ENCODE assay signal across 13 cellular contexts in genomic region chr12:1949771-1950470, GRCh38. TPM values are rescaled to one million over a fixed set of nuclear protein-coding genes. Genes with fewer than 3 reads are reported as not detected.
DNase-seq lines count a peak whose midpoint lies in the region; ATAC-seq, FAIRE-seq and TF ChIP-seq lines count a peak whose summit lies in the region.
"Had no signal": no experiment of that assay in that cellular context is flagged by ENCODE, and none has a peak within 500 bp of the region (broad histone marks: within the 10 kb centered on the region; RNA-seq: fewer than 3 reads in every experiment).

No MANE protein-coding gene starts in this region.

- no peak overlapping the region for H3K4me3 Mint-ChIP-seq in H9
- H3K4me3 Mint-ChIP-seq: B cell had no signal

- no peak overlapping the region for H3K18ac ChIP-seq in H9 (ENCODE audit: insufficient read length, low read depth, low read length)

- H3K9ac ChIP-seq in H9 (ENCODE audit: extremely low read depth, insufficient read length, low read length): no peak overlapping the region
- no peak overlapping the region for H3K9ac ChIP-seq in kidney (ENCODE audit: low read length in 2 of 2)
- no peak overlapping the region for H3K9ac ChIP-seq in rectal smooth muscle tissue (ENCODE audit: low read length)
- H3K9ac ChIP-seq in PC-3 (ENCODE audit: low read length): no peak overlapping the region

- H3K79me1 ChIP-seq in H9 (ENCODE audit: insufficient read depth, low read depth, low read length, poor library complexity, severe bottlenecking): no peaks in the 10 kb centered on the region

- no peak overlapping the region for H3K23ac ChIP-seq in H9 (ENCODE audit: insufficient read length, low read depth, low read length)

- peaks cover 10 to 15% of the 10 kb centered on the region in 2 experiments for H3K4me1 Mint-ChIP-seq in H9
- H3K4me1 Mint-ChIP-seq: B cell had no signal

- H2AK5ac ChIP-seq in H9 (ENCODE audit: insufficient read length, low read length): no peak overlapping the region

- H4K8ac ChIP-seq in H9 (replicated peaks; ENCODE audit: insufficient read length, low read depth, low read length): no peak overlapping the region

- ATAC-seq in PC-3 (no peak), GM21360 (IDR thresholded peaks at IDR 0.05; ENCODE audit: unreplicated experiment) (no peak)

- peaks cover 7% of the 10 kb centered on the region in 2 experiments for H3K9me3 Mint-ChIP-seq in H9

- no peak overlapping the region for H4K91ac ChIP-seq in H9 (ENCODE audit: insufficient read length, low read depth, low read length)

- CTCF ChIA-PET in PC-3 (lab: Charles Lee): interaction anchor here (1.0 kb wide), 1 partner anchor 159 kb away, joined by 3 read pairs; no protein-coding TSS in a partner anchor
- CTCF ChIA-PET in HEK293T (lab: Yijun Ruan, JAX): interaction anchor here (1.8 kb wide), 1 partner anchor 10 kb away, joined by 6 read pairs; no protein-coding TSS in a partner anchor

- no peak overlapping the region for H3K4ac ChIP-seq in H9 (ENCODE audit: low read depth, low read length)

- H2AFZ ChIP-seq in H9 (ENCODE audit: low read length) (no peak overlapping the region), PC-3 (ENCODE audit: low read length) (no peak overlapping the region)

- H3K27ac Mint-ChIP-seq in H9: peak overlapping the region in 2 of 3 experiments; percentile 1 to 56; a peak in 2 of 7 replicates
- H3K27ac Mint-ChIP-seq: B cell had no signal

- no peak overlapping the region for H2BK5ac ChIP-seq in H9 (ENCODE audit: insufficient read length, low read length)

- H3K79me2 ChIP-seq in H9 (ENCODE audit: insufficient read depth, low read length) (no peaks in the 10 kb centered on the region), PC-3 (ENCODE audit: low read length) (no peaks in the 10 kb centered on the region)

- no peak overlapping the region for H2BK15ac ChIP-seq in H9 (ENCODE audit: low read depth, low read length)

- H3K9me2 ChIP-seq in PC-3 (replicated peaks; ENCODE audit: low read length): no peaks in the 10 kb centered on the region

- POLR2A ChIA-PET in PC-3 (lab: Charles Lee; ENCODE audit: unreplicated experiment): no interaction called here
- POLR2A ChIA-PET in HEK293T (lab: Yijun Ruan, JAX): no interaction called here

- H3K9me3 ChIP-seq in H9 (ENCODE audit: control insufficient read depth, low read depth, low read length) (no peaks in the 10 kb centered on the region), kidney (ENCODE audit: control insufficient read depth in 1 of 2, low read length in 2 of 2) (no peaks in the 10 kb centered on the region), PC-3 (ENCODE audit: low read length) (no peaks in the 10 kb centered on the region)
- H3K9me3 ChIP-seq: ovary had no signal

- H3K14ac ChIP-seq in H9 (ENCODE audit: insufficient read depth, low read length): no peak overlapping the region

- H3K4me2 ChIP-seq in H9 (ENCODE audit: insufficient read depth, insufficient read length, low read length) (no peak overlapping the region), PC-3 (ENCODE audit: low read length) (no peak overlapping the region)

- H3K27ac ChIP-seq in H9 (ENCODE audit: insufficient read length, low read depth, low read length): no peak overlapping the region
- no peak overlapping the region for H3K27ac ChIP-seq in kidney (ENCODE audit: low read depth in 2 of 2, low read length in 2 of 2)
- peak overlapping the region; percentile 96 for H3K27ac ChIP-seq in rectal smooth muscle tissue (ENCODE audit: low read depth, low read length)
- H3K27ac ChIP-seq in PC-3 (ENCODE audit: low read length): no peak overlapping the region
- H3K27ac ChIP-seq: SJCRH30 had no signal

- no peak overlapping the region for H3K56ac ChIP-seq in H9 (ENCODE audit: insufficient read length, low read depth, low read length)

- no TSS peak for BruUV-seq in PC-3 (replicated peaks; lab: Mats Ljungman, UMichigan)

- H4K20me1 ChIP-seq in H9 (ENCODE audit: control insufficient read depth, insufficient read depth, insufficient read length): no peaks in the 10 kb centered on the region
- H4K20me1 ChIP-seq in PC-3 (ENCODE audit: low read length): no peaks in the 10 kb centered on the region

- DNase-seq in H9 (peak; percentile 31), choroid plexus epithelial cell (ENCODE audit: low read depth) (peak; percentile 4), kidney (peak; percentile 86), PC-3 (no peak), globus pallidus (ENCODE audit: low spot score) (no peak), HEK293T (ENCODE audit: extremely low spot score) (no peak)
- DNase-seq: DMS79, NCI-H2081 treated with DMSO at 0.1 percent for 48 hours, ovary, SJCRH30 had no signal

- no peak overlapping the region for H3T11ph ChIP-seq in H9 (ENCODE audit: low read length)

- no peak for FAIRE-seq in kidney (lab: Jason Lieb, UNC)

- no peaks in the 10 kb centered on the region for H3K23me2 ChIP-seq in H9 (ENCODE audit: insufficient read length, low read depth, low read length, poor library complexity, severe bottlenecking)

- peaks cover 4% of the 10 kb centered on the region; the same call in 1 of the 2 replicates for H3K4me1 ChIP-seq in H9 (ENCODE audit: insufficient read depth, low read length)
- no peaks in the 10 kb centered on the region for H3K4me1 ChIP-seq in kidney (ENCODE audit: control insufficient read depth in 1 of 2, insufficient read depth in 1 of 2, low read depth in 1 of 2, low read length in 2 of 2)
- peaks cover 29% of the 10 kb centered on the region for H3K4me1 ChIP-seq in rectal smooth muscle tissue (ENCODE audit: control insufficient read depth, insufficient read depth, low read length)
- no peaks in the 10 kb centered on the region for H3K4me1 ChIP-seq in PC-3 (ENCODE audit: insufficient read depth, low read length)
- H3K4me1 ChIP-seq: SJCRH30 had no signal

- no peak overlapping the region for H4K5ac ChIP-seq in H9 (ENCODE audit: insufficient read length, low read depth, low read length)

- no CpG with 5 or more reads among the region's 15 CpGs for WGBS in H9 (ENCODE audit: extremely low coverage, insufficient read length, low lambda C conversion rate)

- H3K27me3 Mint-ChIP-seq in H9 (ENCODE audit: low read depth): no peaks in the 10 kb centered on the region
- H3K27me3 Mint-ChIP-seq: B cell had no signal

- peaks cover 21 to 69% (median 68%) of the 10 kb centered on the region in 3 experiments for H3K36me3 Mint-ChIP-seq in H9 (ENCODE audit: insufficient read depth in 1 of 3, low read depth in 3 of 3)

- no peaks in the 10 kb centered on the region for H3F3A ChIP-seq in PC-3 (ENCODE audit: low read length, unreplicated experiment)

- no peak overlapping the region for H2BK20ac ChIP-seq in H9 (ENCODE audit: low read depth, low read length, poor library complexity, severe bottlenecking)

- TF ChIP-seq CTCF in H9 (conservative IDR thresholded peaks at IDR 0.05) (no peak), choroid plexus epithelial cell (conservative IDR thresholded peaks at IDR 0.05; ENCODE audit: low read depth, low read length) (no peak), kidney (IDR thresholded peaks at IDR 0.05; ENCODE audit: borderline replicate concordance, extremely low read depth, insufficient read depth) (no peak), PC-3 (conservative IDR thresholded peaks at IDR 0.05; ENCODE audit: low read depth, low read length) (no peak)

- no peak overlapping the region for H3K4me3 ChIP-seq in choroid plexus epithelial cell (ENCODE audit: low read depth, low read length)
- H3K4me3 ChIP-seq in kidney (ENCODE audit: low read length in 2 of 2): no peak overlapping the region
- H3K4me3 ChIP-seq in rectal smooth muscle tissue (ENCODE audit: low read length): no peak overlapping the region
- no peak overlapping the region for H3K4me3 ChIP-seq in PC-3 (ENCODE audit: low read length)
- H3K4me3 ChIP-seq: ovary, SJCRH30 had no signal

- no peak overlapping the region for H2BK12ac ChIP-seq in H9 (ENCODE audit: insufficient read length, low read depth, low read length)

- H3K36me3 ChIP-seq in kidney (ENCODE audit: control insufficient read depth in 1 of 2, insufficient read depth in 2 of 2, low read length in 2 of 2) (peaks cover 42 to 60% of the 10 kb centered on the region in 2 donors), rectal smooth muscle tissue (ENCODE audit: control insufficient read depth, insufficient read depth, low read length) (peaks cover 30% of the 10 kb centered on the region), PC-3 (ENCODE audit: low read depth, low read length) (no peaks in the 10 kb centered on the region)
- H3K36me3 ChIP-seq: ovary had no signal

- H3K27me3 ChIP-seq in H9 (ENCODE audit: insufficient read depth, low read length): no peaks in the 10 kb centered on the region
- no peaks in the 10 kb centered on the region for H3K27me3 ChIP-seq in rectal smooth muscle tissue (ENCODE audit: control insufficient read depth, insufficient read depth, low read length)
- H3K27me3 ChIP-seq in PC-3 (ENCODE audit: low read length): no peaks in the 10 kb centered on the region
- H3K27me3 ChIP-seq: ovary, SJCRH30 had no signal

- H2BK120ac ChIP-seq in H9 (ENCODE audit: low read depth, low read length, poor library complexity, severe bottlenecking): no peak overlapping the region

- intact Hi-C loops in kidney (cut with DNase I): no loop called here
- intact Hi-C loops in PC-3 (cut with micrococcal nuclease): no loop called here

TF ChIP-seq in HEK293T, 16 proteins besides CTCF, POLR2A, EP300 and RAD21:
- TF ChIP-seq BHLHE40 (IDR thresholded peaks at IDR 0.05; ENCODE audit: borderline replicate concordance) (no peak), L3MBTL2 (conservative IDR thresholded peaks at IDR 0.05) (no peak), ELF4 (IDR thresholded peaks at IDR 0.05) (no peak), LEF1 (IDR thresholded peaks at IDR 0.05; ENCODE audit: borderline replicate concordance) (no peak), CTBP1 (IDR thresholded peaks at IDR 0.05; ENCODE audit: borderline replicate concordance) (no peak), FOXM1 (IDR thresholded peaks at IDR 0.05; ENCODE audit: borderline replicate concordance) (no peak)

RNA-seq across cellular contexts. Expression of gene CACNA2D4, which starts 31.5 kb away (rescaled TPM):
- total RNA-seq in H9 (2021): 0.61 and 0.79 TPM in 2 replicates
- total RNA-seq in kidney: 7.3 TPM
- 2.5 TPM for polyA plus RNA-seq in kidney (ENCODE audit: insufficient read depth, low read depth, low replicate concordance)
- not detected in 2 replicates for total RNA-seq in PC-3 (2014; rRNA removed)

RNA-seq across cellular contexts. Expression of gene DCP1B, which starts 54.3 kb away (rescaled TPM):
- 11.2 and 13.2 TPM in 2 replicates for total RNA-seq in H9 (2021)
- 15.0 TPM for total RNA-seq in kidney
- 11.3 TPM for polyA plus RNA-seq in kidney (ENCODE audit: insufficient read depth, low read depth, low replicate concordance)
- total RNA-seq in PC-3 (2014; rRNA removed): 3.6 and 4.9 TPM in 2 replicates

Comparison
In these comparisons a context has a peak if more than half of its experiments do, and no peak if none do; other contexts are left out.
1. DNase-seq: peak in H9 (single experiment), choroid plexus epithelial cell (single experiment) and kidney (single experiment); none in PC-3 (single experiment), globus pallidus (single experiment) and HEK293T (single experiment).